8 cellular contexts compared by ENCODE assay signal in the genomic region with DNA sequence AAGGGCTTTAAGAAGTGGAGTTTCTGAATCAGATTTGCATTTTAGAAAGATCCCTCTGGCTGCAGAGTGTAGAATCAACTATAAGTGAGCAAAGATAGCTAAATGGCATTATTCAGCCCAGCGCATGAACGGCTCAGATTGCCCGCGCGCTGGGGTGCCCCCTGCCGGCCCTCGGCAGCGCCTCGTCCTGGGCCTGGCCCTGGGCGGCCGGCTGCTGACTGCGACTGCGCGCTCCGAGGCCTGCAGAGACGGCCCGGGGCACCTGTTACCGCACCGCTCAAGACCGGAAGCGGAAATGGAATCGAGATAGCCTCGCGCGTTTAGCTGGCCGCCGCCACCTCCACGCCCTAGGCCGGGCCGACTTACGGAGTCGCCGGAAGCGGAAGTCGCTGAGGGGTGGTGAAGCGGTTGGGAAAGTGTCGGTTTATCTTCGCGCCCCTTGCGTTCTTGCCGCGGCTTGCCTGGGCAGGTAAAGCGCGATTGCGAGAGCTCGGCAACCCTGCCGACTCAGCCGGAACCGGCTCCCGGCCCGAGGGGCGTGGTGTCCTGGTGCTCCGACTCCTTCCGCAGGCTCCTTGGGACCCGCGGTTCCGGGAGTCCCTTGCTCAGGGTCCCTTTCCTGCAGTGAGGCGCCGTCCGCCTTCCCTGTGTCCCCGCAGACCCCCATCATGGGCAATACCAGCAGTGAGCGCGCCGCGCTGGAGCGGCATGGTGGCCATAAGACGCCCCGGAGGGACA. TPM values are rescaled to one million over a fixed set of nuclear protein-coding genes. Genes with fewer than 3 reads are reported as not detected.
DNase-seq lines count a peak whose midpoint lies in the region; ATAC-seq and TF ChIP-seq lines count a peak whose summit lies in the region.

A gene with protein sequence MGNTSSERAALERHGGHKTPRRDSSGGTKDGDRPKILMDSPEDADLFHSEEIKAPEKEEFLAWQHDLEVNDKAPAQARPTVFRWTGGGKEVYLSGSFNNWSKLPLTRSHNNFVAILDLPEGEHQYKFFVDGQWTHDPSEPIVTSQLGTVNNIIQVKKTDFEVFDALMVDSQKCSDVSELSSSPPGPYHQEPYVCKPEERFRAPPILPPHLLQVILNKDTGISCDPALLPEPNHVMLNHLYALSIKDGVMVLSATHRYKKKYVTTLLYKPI (plus strand): TSS at position 557 of the 738 bp plus-strand sequence. CDS start 112 bp downstream, at position 669.

- TF ChIP-seq CTCF in GM12864 (IDR thresholded peaks at IDR 0.05; ENCODE audit: low read depth, low read length, missing control alignments): peak; percentile 78
- peak; percentile 87 for TF ChIP-seq CTCF in glutamatergic neuron (IDR thresholded peaks at IDR 0.05; ENCODE audit: partially characterized antibody, unreplicated experiment)
- peak; percentile 99 for TF ChIP-seq CTCF in osteocyte (IDR thresholded peaks at IDR 0.05)

- H3K4me1 ChIP-seq in thymus (ENCODE audit: control insufficient read depth, insufficient read depth, low read length): peaks cover 19% of the 10 kb centered on the region

- peaks cover 60% of the 10 kb centered on the region for H3K4me1 Mint-ChIP-seq in activated naive CD8-positive, alpha-beta T cell (ENCODE audit: low read depth)
- peaks cover 2% of the 10 kb centered on the region for H3K4me1 Mint-ChIP-seq in glutamatergic neuron (ENCODE audit: low read depth, unreplicated experiment)
- H3K4me1 Mint-ChIP-seq in osteocyte (ENCODE audit: unreplicated experiment): peaks cover 27% of the 10 kb centered on the region

- H3K4me3 Mint-ChIP-seq in activated naive CD8-positive, alpha-beta T cell: peak within 1 kb of the TSS; percentile 94
- H3K4me3 Mint-ChIP-seq in glutamatergic neuron (ENCODE audit: unreplicated experiment) (peak within 1 kb of the TSS; percentile 94), osteocyte (ENCODE audit: unreplicated experiment) (peak within 1 kb of the TSS; percentile 88)

- H3K27ac ChIP-seq in thymus (ENCODE audit: low read depth): peak within 1 kb of the TSS; percentile 90

- DNase-seq in GM12864 (ENCODE audit: low read depth) (peak; percentile 97), NCI-H1092 treated with DMSO at 0.1 percent for 48 hours (lab: John Stamatoyannopoulos, UW) (peak; percentile 91), SKM-1 (lab: John Stamatoyannopoulos, UW; ENCODE audit: unreplicated experiment) (peak; percentile 71), glutamatergic neuron (peak; percentile 98), osteocyte (ENCODE audit: extremely low spot score, unreplicated experiment) (peak; percentile 99)

- H3K36me3 Mint-ChIP-seq in activated naive CD8-positive, alpha-beta T cell: peaks cover 8% of the 10 kb centered on the region
- H3K36me3 Mint-ChIP-seq in glutamatergic neuron (ENCODE audit: unreplicated experiment) (no peaks in the 10 kb centered on the region), osteocyte (ENCODE audit: unreplicated experiment) (peaks cover 13% of the 10 kb centered on the region)

- peak; percentile 94 for ATAC-seq in HG02623 (IDR thresholded peaks at IDR 0.05; ENCODE audit: unreplicated experiment)

- no peaks in the 10 kb centered on the region for H3K9me3 Mint-ChIP-seq in activated naive CD8-positive, alpha-beta T cell (ENCODE audit: low read depth)
- H3K9me3 Mint-ChIP-seq in glutamatergic neuron (ENCODE audit: unreplicated experiment) (no peaks in the 10 kb centered on the region), osteocyte (ENCODE audit: unreplicated experiment) (no peaks in the 10 kb centered on the region)

- no peaks in the 10 kb centered on the region for H3K9me3 ChIP-seq in thymus (ENCODE audit: control insufficient read depth)

- WGBS in thymus: under 1% methylated on average over 68 of the region's 68 CpGs

- no peaks in the 10 kb centered on the region for H3K27me3 Mint-ChIP-seq in activated naive CD8-positive, alpha-beta T cell
- no peaks in the 10 kb centered on the region for H3K27me3 Mint-ChIP-seq in glutamatergic neuron (ENCODE audit: unreplicated experiment)
- peaks cover 5% of the 10 kb centered on the region for H3K27me3 Mint-ChIP-seq in osteocyte (ENCODE audit: unreplicated experiment)

- peak within 1 kb of the TSS; percentile 93 for H3K27ac Mint-ChIP-seq in activated naive CD8-positive, alpha-beta T cell
- H3K27ac Mint-ChIP-seq in glutamatergic neuron (ENCODE audit: unreplicated experiment) (peak within 1 kb of the TSS; percentile 79), osteocyte (ENCODE audit: unreplicated experiment) (peak within 1 kb of the TSS; percentile 85)

- H3K27me3 ChIP-seq in thymus (ENCODE audit: control insufficient read depth, insufficient read depth): no peaks in the 10 kb centered on the region

- H3K36me3 ChIP-seq in thymus (ENCODE audit: control insufficient read depth, insufficient read depth): peaks cover 6% of the 10 kb centered on the region

- H3K4me3 ChIP-seq in GM12864 (ENCODE audit: low read depth, low read length): peak within 1 kb of the TSS; percentile 81
- peak within 1 kb of the TSS; percentile 66 for H3K4me3 ChIP-seq in thymus (ENCODE audit: low read length)

RNA-seq across cellular contexts. Expression of the gene that starts here (rescaled TPM):
- total RNA-seq in glutamatergic neuron (ENCODE audit: unreplicated experiment) (37.5 TPM), osteocyte (24.7 and 25.3 TPM in 2 replicates)
- 37.9 TPM for polyA plus RNA-seq in thymus

Comparison
In these comparisons a context has a peak if more than half of its experiments do, and no peak if none do; other contexts are left out.
1. Peak in every context shown above with its lines: DNase-seq, ATAC-seq, H3K4me3 ChIP-seq and H3K27ac ChIP-seq.